Comparison of ENCODE assay signal across 19 cellular contexts in genomic region chr1:54805981-54806381, GRCh38. TPM values are rescaled to one million over a fixed set of nuclear protein-coding genes. Genes with fewer than 3 reads are reported as not detected.
DNase-seq lines count a peak whose midpoint lies in the region; ATAC-seq and TF ChIP-seq lines count a peak whose summit lies in the region.
"Had no signal": no experiment of that assay in that cellular context is flagged by ENCODE, and none has a peak within 500 bp of the region (broad histone marks: within the 10 kb centered on the region; RNA-seq: fewer than 3 reads in every experiment).

No MANE protein-coding gene starts in this region.

- no peak overlapping the region for H3K27ac Mint-ChIP-seq in natural killer cell treated with Interleukin-12 subunit alpha and Interleukin-12 subunit beta and Interleukin-15 and Interleukin-18, amount 100 ng/mL, for 72 hours

- peaks cover 64 to 83% of the 10 kb centered on the region in 2 donors for H3K4me1 Mint-ChIP-seq in natural killer cell treated with Interleukin-12 subunit alpha and Interleukin-12 subunit beta and Interleukin-15 and Interleukin-18, amount 100 ng/mL, for 72 hours (ENCODE audit: low read depth in 2 of 2)

- WGBS in heart right ventricle, 2 donors, result 73 to 75% methylated on average over 35 of the region's 35 CpGs
- WGBS in esophagus, 2 donors, result 77 to 78% methylated on average over 33 to 35 of the region's 35 CpGs

- TF ChIP-seq CTCF in heart right ventricle (IDR thresholded peaks at IDR 0.05), result no peak

- H3K27me3 ChIP-seq in heart right ventricle, result peaks cover 0 to 38% (median 17%) of the 10 kb centered on the region in 7 donors
- H3K27me3 ChIP-seq in esophagus (ENCODE audit: control insufficient read depth in 1 of 2, insufficient read depth in 2 of 2, low read length in 2 of 2), result no peaks in the 10 kb centered on the region

- H3K27ac ChIP-seq in heart right ventricle, result no peak overlapping the region
- H3K27ac ChIP-seq in esophagus (ENCODE audit: low read depth in 2 of 2, low read length in 1 of 2), result peak overlapping the region; percentile 65 to 97
- H3K27ac ChIP-seq: HL-60 had no signal

- H3K4me1 ChIP-seq in heart right ventricle, result peaks cover 0 to 25% (median 5%) of the 10 kb centered on the region in 9 donors
- peaks cover 7 to 12% of the 10 kb centered on the region in 2 donors for H3K4me1 ChIP-seq in esophagus (ENCODE audit: control insufficient read depth in 2 of 2, insufficient read depth in 2 of 2, low read length in 1 of 2)
- H3K4me1 ChIP-seq: HAP-1 had no signal

- ATAC-seq in heart right ventricle (no peak), HG02610 (IDR thresholded peaks at IDR 0.05; ENCODE audit: unreplicated experiment) (no peak)
- no peak for ATAC-seq in natural killer cell treated with Interleukin-12 subunit alpha and Interleukin-12 subunit beta and Interleukin-15 and Interleukin-18, amount 100 ng/mL, for 72 hours

- H3K27me3 Mint-ChIP-seq in natural killer cell treated with Interleukin-12 subunit alpha and Interleukin-12 subunit beta and Interleukin-15 and Interleukin-18, amount 100 ng/mL, for 72 hours, result no peaks in the 10 kb centered on the region
- H3K27me3 Mint-ChIP-seq: CD4-positive, CD25-positive, alpha-beta regulatory T cell had no signal

- H3K4me3 Mint-ChIP-seq in natural killer cell treated with Interleukin-12 subunit alpha and Interleukin-12 subunit beta and Interleukin-15 and Interleukin-18, amount 100 ng/mL, for 72 hours, result no peak overlapping the region
- H3K4me3 Mint-ChIP-seq: CD4-positive, CD25-positive, alpha-beta regulatory T cell had no signal

- H3K9me3 ChIP-seq in heart right ventricle (no peaks in the 10 kb centered on the region), esophagus (ENCODE audit: control insufficient read depth in 2 of 2, insufficient read depth in 1 of 2, low read depth in 1 of 2, low read length in 1 of 2) (no peaks in the 10 kb centered on the region)
- H3K9me3 ChIP-seq: HAP-1 had no signal

- peak; percentile 26 for DNase-seq in cardiac septum (ENCODE audit: low spot score)
- no peak for DNase-seq in heart right ventricle
- peak; percentile 60 for DNase-seq in natural killer cell treated with Interleukin-12 subunit alpha and Interleukin-12 subunit beta and Interleukin-15 and Interleukin-18, amount 100 ng/mL, for 72 hours (ENCODE audit: low spot score)
- no peak for DNase-seq in midbrain (lab: John Stamatoyannopoulos, UW)
- no peak for DNase-seq in DMS153 (lab: John Stamatoyannopoulos, UW)
- DNase-seq: AML-193; CD4-positive, CD25-positive, alpha-beta regulatory T cell; KBM-7; NCI-H1092; NCI-H1694; NCI-H345; NCI-H69; NK-92 treated with Interleukin-12 subunit alpha and Interleukin-12 subunit beta, amount 100 ng/mL, for 24 hours; OCI-M1 had no signal

- no peak overlapping the region for H3K4me3 ChIP-seq in heart right ventricle
- no peak overlapping the region for H3K4me3 ChIP-seq in esophagus (ENCODE audit: low read depth in 1 of 2, low read length in 2 of 2)
- H3K4me3 ChIP-seq: HAP-1 had no signal

- H3K36me3 ChIP-seq in heart right ventricle (no peaks in the 10 kb centered on the region), esophagus (ENCODE audit: control insufficient read depth in 2 of 2, insufficient read depth in 2 of 2, low read length in 1 of 2) (no peaks in the 10 kb centered on the region)
- H3K36me3 ChIP-seq: HAP-1 had no signal

- H3K9me3 Mint-ChIP-seq in natural killer cell treated with Interleukin-12 subunit alpha and Interleukin-12 subunit beta and Interleukin-15 and Interleukin-18, amount 100 ng/mL, for 72 hours, result no peaks in the 10 kb centered on the region
- H3K9me3 Mint-ChIP-seq: CD4-positive, CD25-positive, alpha-beta regulatory T cell had no signal

- intact Hi-C loops in cardiac septum (cut with DNase I), result loop anchor here (10.0 kb wide), 1 partner anchor 311 kb away; no protein-coding TSS in a partner anchor
- intact Hi-C loops in heart right ventricle (cut with DNase I), result loop anchor here in 7 of 10 donors (10.0 kb wide), 5 partner anchors 131 to 941 kb away; no protein-coding TSS in a partner anchor

- H3K36me3 Mint-ChIP-seq in natural killer cell treated with Interleukin-12 subunit alpha and Interleukin-12 subunit beta and Interleukin-15 and Interleukin-18, amount 100 ng/mL, for 72 hours, result no peaks in the 10 kb centered on the region
- H3K36me3 Mint-ChIP-seq: CD4-positive, CD25-positive, alpha-beta regulatory T cell had no signal

RNA-seq across cellular contexts. Expression of gene TTC22, which starts 4.9 kb away (rescaled TPM):
- 0.08 TPM for total RNA-seq in cardiac septum
- total RNA-seq in heart right ventricle, result 1 to 10 TPM in 1 of 10 donors, under 1 TPM in 4, not detected in 5; 0.13 to 1.0 (median 0.17) TPM
- polyA plus RNA-seq in heart right ventricle, result under 1 TPM; 0.06 to 0.15 TPM
- polyA plus RNA-seq in esophagus, result 10 to 100 TPM; 83.5 to 92.9 TPM
- total RNA-seq in natural killer cell treated with Interleukin-12 subunit alpha and Interleukin-12 subunit beta and Interleukin-15 and Interleukin-18, amount 100 ng/mL, for 72 hours, result 1 to 10 TPM; 1.5 to 2.1 TPM
- total RNA-seq: A673 had no signal

RNA-seq across cellular contexts. Expression of gene PARS2, which starts 41.7 kb away (rescaled TPM):
- total RNA-seq in cardiac septum (3.8 TPM), heart right ventricle (1 to 10 TPM; 3.7 to 5.6 (median 4.2) TPM)
- polyA plus RNA-seq in heart right ventricle (1 to 10 TPM in 1 of 2 donors, under 1 TPM in 1; 0.80 to 3.8 TPM), esophagus (1 to 10 TPM; 1.5 to 2.5 TPM)
- total RNA-seq in natural killer cell treated with Interleukin-12 subunit alpha and Interleukin-12 subunit beta and Interleukin-15 and Interleukin-18, amount 100 ng/mL, for 72 hours, result 1 to 10 TPM; 4.6 to 4.9 TPM

Comparison
In these comparisons a context has a peak if more than half of its experiments do, and no peak if none do; other contexts are left out.
1. DNase-seq: peak in cardiac septum (single experiment) and natural killer cell treated with Interleukin-12 subunit alpha and Interleukin-12 subunit beta and Interleukin-15 and Interleukin-18, amount 100 ng/mL, for 72 hours (single experiment); none in heart right ventricle (0 of 2), midbrain (single experiment) and DMS153 (single experiment).
2. H3K27ac ChIP-seq: peak in esophagus (2 of 2); none in heart right ventricle (0 of 10).